Comparison of ENCODE assay signal across 1 cellular context in the genomic region with DNA sequence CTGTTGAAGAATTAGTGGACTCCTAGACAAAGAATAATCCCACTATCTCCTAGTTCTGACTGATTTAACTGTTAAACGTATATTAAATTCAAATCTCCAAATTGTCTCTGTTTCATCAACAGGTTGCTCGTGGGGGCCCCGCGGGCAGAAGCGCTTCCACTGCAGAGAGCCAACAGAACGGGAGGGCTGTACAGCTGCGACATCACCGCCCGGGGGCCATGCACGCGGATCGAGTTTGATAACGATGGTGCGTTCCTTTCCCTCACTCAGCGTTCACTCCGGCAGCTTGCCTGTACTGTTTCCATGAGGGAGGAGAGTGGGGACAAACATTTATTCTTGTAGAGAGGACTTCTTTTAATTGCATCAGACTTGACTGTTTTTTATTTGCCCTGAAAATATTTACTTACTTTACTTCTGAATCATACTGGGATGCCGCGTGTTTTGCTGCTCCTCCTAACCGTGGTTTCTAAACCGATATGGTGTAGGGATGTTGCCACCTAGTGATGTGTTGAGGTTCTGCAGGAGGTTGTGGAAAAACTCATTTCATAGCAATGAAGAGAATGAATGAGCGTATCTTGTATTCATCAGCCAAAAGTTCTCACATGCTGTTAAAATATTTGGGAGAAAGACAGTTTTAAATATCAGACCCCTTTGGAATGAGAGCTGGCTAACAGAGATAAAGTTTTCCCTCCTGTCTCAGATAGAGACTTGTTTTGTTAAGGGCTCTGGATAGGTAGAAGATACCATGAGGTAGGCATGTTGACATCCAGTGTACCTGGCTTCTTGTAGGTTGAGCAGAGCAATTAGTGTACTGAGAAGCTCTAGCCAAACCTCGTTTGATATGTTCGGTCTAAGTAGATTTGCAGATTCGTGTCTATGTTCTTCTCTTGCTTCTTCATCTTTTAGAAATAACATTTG.
TF ChIP-seq lines count a peak whose summit lies in the region.

No MANE protein-coding gene starts in this region.

TF ChIP-seq in HepG2, 621 proteins besides CTCF, POLR2A, EP300 and RAD21 (continued from another document and continues in another):
- peak; percentile 40 for TF ChIP-seq RBM39 (IDR thresholded peaks at IDR 0.05; ENCODE audit: low read depth, low read length, poor library complexity, severe bottlenecking)
- TF ChIP-seq, protein P1, sequence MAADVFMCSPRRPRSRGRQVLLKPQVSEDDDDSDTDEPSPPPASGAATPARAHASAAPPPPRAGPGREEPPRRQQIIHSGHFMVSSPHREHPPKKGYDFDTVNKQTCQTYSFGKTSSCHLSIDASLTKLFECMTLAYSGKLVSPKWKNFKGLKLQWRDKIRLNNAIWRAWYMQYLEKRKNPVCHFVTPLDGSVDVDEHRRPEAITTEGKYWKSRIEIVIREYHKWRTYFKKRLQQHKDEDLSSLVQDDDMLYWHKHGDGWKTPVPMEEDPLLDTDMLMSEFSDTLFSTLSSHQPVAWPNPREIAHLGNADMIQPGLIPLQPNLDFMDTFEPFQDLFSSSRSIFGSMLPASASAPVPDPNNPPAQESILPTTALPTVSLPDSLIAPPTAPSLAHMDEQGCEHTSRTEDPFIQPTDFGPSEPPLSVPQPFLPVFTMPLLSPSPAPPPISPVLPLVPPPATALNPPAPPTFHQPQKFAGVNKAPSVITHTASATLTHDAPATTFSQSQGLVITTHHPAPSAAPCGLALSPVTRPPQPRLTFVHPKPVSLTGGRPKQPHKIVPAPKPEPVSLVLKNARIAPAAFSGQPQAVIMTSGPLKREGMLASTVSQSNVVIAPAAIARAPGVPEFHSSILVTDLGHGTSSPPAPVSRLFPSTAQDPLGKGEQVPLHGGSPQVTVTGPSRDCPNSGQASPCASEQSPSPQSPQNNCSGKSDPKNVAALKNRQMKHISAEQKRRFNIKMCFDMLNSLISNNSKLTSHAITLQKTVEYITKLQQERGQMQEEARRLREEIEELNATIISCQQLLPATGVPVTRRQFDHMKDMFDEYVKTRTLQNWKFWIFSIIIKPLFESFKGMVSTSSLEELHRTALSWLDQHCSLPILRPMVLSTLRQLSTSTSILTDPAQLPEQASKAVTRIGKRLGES (CRISPR knock-in tag; IDR thresholded peaks at IDR 0.05; ENCODE audit: borderline replicate concordance) = no peak
- TF ChIP-seq PLRG1 (conservative IDR thresholded peaks at IDR 0.05) = no peak
- TF ChIP-seq MXD4 (CRISPR knock-in tag; IDR thresholded peaks at IDR 0.05) = peak; percentile 51; the same call in 1 of the 2 replicates
- no peak for TF ChIP-seq U2AF2 (IDR thresholded peaks at IDR 0.05; ENCODE audit: low read depth, low read length)
- TF ChIP-seq RBM22 (optimal IDR thresholded peaks at IDR 0.05; ENCODE audit: low read length) = peak; percentile 42
- no peak for TF ChIP-seq AGO2 (optimal IDR thresholded peaks at IDR 0.05; ENCODE audit: low read depth, low read length)
- TF ChIP-seq GABPB1 (CRISPR knock-in tag; IDR thresholded peaks at IDR 0.05) = peak; percentile 41
- TF ChIP-seq YEATS2 (CRISPR knock-in tag; IDR thresholded peaks at IDR 0.05; ENCODE audit: borderline replicate concordance) = peak; percentile 75; the same call in 1 of the 2 replicates
- no peak for TF ChIP-seq GZF1 (CRISPR knock-in tag; IDR thresholded peaks at IDR 0.05)
- no peak for TF ChIP-seq ZNF160 (CRISPR knock-in tag; IDR thresholded peaks at IDR 0.05)
- TF ChIP-seq, protein P2, sequence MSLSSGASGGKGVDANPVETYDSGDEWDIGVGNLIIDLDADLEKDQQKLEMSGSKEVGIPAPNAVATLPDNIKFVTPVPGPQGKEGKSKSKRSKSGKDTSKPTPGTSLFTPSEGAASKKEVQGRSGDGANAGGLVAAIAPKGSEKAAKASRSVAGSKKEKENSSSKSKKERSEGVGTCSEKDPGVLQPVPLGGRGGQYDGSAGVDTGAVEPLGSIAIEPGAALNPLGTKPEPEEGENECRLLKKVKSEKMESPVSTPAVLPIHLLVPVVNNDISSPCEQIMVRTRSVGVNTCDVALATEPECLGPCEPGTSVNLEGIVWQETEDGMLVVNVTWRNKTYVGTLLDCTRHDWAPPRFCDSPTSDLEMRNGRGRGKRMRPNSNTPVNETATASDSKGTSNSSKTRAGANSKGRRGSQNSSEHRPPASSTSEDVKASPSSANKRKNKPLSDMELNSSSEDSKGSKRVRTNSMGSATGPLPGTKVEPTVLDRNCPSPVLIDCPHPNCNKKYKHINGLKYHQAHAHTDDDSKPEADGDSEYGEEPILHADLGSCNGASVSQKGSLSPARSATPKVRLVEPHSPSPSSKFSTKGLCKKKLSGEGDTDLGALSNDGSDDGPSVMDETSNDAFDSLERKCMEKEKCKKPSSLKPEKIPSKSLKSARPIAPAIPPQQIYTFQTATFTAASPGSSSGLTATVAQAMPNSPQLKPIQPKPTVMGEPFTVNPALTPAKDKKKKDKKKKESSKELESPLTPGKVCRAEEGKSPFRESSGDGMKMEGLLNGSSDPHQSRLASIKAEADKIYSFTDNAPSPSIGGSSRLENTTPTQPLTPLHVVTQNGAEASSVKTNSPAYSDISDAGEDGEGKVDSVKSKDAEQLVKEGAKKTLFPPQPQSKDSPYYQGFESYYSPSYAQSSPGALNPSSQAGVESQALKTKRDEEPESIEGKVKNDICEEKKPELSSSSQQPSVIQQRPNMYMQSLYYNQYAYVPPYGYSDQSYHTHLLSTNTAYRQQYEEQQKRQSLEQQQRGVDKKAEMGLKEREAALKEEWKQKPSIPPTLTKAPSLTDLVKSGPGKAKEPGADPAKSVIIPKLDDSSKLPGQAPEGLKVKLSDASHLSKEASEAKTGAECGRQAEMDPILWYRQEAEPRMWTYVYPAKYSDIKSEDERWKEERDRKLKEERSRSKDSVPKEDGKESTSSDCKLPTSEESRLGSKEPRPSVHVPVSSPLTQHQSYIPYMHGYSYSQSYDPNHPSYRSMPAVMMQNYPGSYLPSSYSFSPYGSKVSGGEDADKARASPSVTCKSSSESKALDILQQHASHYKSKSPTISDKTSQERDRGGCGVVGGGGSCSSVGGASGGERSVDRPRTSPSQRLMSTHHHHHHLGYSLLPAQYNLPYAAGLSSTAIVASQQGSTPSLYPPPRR (CRISPR knock-in tag; IDR thresholded peaks at IDR 0.05; ENCODE audit: borderline replicate concordance) = peak; percentile 61; the same call in 1 of the 2 replicates
- no peak for TF ChIP-seq ZNF724P (CRISPR knock-in tag; IDR thresholded peaks at IDR 0.05; ENCODE audit: borderline replicate concordance)
- TF ChIP-seq KLF15 (CRISPR knock-in tag; IDR thresholded peaks at IDR 0.05; ENCODE audit: borderline replicate concordance) = no peak
- TF ChIP-seq, protein P3, sequence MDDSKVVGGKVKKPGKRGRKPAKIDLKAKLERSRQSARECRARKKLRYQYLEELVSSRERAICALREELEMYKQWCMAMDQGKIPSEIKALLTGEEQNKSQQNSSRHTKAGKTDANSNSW (CRISPR knock-in tag; IDR thresholded peaks at IDR 0.05; ENCODE audit: borderline replicate concordance) = no peak
- peak; percentile 76 for TF ChIP-seq MIXL1 (CRISPR knock-in tag; IDR thresholded peaks at IDR 0.05)
- no peak for TF ChIP-seq ZNF775 (CRISPR knock-in tag; IDR thresholded peaks at IDR 0.05; ENCODE audit: borderline replicate concordance)
- TF ChIP-seq ZNF274 (CRISPR knock-in tag; IDR thresholded peaks at IDR 0.05) = no peak
- no peak for TF ChIP-seq NR1H2 (CRISPR knock-in tag; IDR thresholded peaks at IDR 0.05; ENCODE audit: borderline replicate concordance, low read depth)
- TF ChIP-seq, protein P4, sequence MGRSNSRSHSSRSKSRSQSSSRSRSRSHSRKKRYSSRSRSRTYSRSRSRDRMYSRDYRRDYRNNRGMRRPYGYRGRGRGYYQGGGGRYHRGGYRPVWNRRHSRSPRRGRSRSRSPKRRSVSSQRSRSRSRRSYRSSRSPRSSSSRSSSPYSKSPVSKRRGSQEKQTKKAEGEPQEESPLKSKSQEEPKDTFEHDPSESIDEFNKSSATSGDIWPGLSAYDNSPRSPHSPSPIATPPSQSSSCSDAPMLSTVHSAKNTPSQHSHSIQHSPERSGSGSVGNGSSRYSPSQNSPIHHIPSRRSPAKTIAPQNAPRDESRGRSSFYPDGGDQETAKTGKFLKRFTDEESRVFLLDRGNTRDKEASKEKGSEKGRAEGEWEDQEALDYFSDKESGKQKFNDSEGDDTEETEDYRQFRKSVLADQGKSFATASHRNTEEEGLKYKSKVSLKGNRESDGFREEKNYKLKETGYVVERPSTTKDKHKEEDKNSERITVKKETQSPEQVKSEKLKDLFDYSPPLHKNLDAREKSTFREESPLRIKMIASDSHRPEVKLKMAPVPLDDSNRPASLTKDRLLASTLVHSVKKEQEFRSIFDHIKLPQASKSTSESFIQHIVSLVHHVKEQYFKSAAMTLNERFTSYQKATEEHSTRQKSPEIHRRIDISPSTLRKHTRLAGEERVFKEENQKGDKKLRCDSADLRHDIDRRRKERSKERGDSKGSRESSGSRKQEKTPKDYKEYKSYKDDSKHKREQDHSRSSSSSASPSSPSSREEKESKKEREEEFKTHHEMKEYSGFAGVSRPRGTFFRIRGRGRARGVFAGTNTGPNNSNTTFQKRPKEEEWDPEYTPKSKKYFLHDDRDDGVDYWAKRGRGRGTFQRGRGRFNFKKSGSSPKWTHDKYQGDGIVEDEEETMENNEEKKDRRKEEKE (IDR thresholded peaks at IDR 0.05) = no peak
- TF ChIP-seq ZNF333 (CRISPR knock-in tag; IDR thresholded peaks at IDR 0.05; ENCODE audit: borderline replicate concordance) = no peak
- 0 out of 2 replicates have a peak, but pooled peaks have one; percentile 24 for TF ChIP-seq MIER2 (CRISPR knock-in tag; IDR thresholded peaks at IDR 0.05)
- TF ChIP-seq POLR2AphosphoS2 (IDR thresholded peaks at IDR 0.05; ENCODE audit: low read depth, low read length) = no peak
- TF ChIP-seq RXRA (CRISPR knock-in tag; IDR thresholded peaks at IDR 0.05) = no peak
- TF ChIP-seq RNF2 (conservative IDR thresholded peaks at IDR 0.05; ENCODE audit: low read depth) = peak; percentile 74; the same call in 1 of the 2 replicates
- TF ChIP-seq, protein P5, sequence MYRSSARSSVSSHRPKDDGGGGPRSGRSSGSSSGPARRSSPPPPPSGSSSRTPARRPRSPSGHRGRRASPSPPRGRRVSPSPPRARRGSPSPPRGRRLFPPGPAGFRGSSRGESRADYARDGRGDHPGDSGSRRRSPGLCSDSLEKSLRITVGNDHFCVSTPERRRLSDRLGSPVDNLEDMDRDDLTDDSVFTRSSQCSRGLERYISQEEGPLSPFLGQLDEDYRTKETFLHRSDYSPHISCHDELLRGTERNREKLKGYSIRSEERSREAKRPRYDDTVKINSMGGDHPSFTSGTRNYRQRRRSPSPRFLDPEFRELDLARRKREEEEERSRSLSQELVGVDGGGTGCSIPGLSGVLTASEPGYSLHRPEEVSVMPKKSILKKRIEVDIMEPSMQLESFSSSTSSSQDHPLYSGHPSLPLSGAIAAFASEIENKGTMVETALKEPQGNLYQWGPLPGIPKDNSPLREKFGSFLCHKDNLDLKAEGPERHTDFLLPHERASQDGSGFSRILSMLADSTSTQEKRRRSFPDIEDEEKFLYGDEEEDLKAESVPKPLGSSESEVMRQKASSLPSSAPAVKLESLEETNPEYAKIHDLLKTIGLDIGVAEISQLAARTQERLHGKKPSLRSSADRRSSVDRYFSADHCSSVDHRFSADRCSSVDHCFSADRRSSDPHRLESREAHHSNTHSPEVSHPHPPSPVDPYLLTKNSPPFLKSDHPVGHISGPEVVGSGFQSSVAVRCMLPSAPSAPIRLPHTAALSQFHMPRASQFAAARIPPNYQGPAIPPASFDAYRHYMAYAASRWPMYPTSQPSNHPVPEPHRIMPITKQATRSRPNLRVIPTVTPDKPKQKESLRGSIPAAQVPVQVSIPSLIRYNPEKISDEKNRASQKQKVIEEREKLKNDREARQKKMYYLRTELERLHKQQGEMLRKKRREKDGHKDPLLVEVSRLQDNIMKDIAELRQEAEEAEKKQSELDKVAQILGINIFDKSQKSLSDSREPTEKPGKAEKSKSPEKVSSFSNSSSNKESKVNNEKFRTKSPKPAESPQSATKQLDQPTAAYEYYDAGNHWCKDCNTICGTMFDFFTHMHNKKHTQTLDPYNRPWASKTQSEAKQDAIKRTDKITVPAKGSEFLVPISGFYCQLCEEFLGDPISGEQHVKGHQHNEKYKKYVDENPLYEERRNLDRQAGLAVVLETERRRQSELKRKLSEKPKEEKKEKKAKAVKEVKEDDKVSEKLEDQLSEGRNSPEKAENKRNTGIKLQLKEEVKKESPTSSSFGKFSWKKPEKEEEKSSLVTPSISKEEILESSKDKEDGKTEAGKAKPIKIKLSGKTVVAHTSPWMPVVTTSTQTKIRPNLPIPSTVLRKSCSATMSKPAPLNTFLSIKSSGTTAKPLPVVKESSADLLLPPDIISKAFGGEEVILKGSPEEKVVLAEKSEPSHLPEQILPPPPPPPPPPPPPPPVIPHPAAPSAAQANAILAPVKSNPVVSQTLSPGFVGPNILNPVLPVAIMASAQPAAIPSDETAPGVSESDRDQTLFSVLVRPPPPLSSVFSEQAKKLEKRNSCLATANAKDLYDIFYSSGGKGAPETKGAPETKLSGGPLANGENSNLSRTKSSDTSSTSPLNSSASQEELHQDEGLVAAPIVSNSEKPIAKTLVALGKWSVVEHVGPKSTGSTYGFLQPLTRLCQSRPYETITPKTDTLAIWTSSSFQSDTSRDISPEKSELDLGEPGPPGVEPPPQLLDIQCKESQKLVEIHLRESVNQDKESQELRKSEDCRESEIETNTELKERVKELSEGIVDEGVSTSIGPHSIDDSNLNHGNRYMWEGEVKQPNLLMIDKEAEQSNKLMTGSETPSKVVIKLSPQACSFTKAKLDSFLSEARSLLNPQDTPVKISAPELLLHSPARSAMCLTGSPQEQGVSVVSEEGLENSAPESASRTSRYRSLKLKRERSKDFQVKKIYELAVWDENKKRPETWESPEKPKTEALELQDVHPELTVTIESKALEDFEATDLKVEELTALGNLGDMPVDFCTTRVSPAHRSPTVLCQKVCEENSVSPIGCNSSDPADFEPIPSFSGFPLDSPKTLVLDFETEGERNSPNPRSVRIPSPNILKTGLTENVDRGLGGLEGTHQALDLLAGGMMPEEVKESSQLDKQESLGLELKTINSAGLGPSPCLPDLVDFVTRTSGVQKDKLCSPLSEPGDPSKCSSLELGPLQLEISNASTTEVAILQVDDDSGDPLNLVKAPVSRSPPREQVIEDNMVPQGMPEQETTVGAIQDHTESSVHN (CRISPR knock-in tag; IDR thresholded peaks at IDR 0.05) = no peak
- TF ChIP-seq, protein P6, sequence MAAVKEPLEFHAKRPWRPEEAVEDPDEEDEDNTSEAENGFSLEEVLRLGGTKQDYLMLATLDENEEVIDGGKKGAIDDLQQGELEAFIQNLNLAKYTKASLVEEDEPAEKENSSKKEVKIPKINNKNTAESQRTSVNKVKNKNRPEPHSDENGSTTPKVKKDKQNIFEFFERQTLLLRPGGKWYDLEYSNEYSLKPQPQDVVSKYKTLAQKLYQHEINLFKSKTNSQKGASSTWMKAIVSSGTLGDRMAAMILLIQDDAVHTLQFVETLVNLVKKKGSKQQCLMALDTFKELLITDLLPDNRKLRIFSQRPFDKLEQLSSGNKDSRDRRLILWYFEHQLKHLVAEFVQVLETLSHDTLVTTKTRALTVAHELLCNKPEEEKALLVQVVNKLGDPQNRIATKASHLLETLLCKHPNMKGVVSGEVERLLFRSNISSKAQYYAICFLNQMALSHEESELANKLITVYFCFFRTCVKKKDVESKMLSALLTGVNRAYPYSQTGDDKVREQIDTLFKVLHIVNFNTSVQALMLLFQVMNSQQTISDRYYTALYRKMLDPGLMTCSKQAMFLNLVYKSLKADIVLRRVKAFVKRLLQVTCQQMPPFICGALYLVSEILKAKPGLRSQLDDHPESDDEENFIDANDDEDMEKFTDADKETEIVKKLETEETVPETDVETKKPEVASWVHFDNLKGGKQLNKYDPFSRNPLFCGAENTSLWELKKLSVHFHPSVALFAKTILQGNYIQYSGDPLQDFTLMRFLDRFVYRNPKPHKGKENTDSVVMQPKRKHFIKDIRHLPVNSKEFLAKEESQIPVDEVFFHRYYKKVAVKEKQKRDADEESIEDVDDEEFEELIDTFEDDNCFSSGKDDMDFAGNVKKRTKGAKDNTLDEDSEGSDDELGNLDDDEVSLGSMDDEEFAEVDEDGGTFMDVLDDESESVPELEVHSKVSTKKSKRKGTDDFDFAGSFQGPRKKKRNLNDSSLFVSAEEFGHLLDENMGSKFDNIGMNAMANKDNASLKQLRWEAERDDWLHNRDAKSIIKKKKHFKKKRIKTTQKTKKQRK (IDR thresholded peaks at IDR 0.05; ENCODE audit: low read length) = no peak
- peak; percentile 69 for TF ChIP-seq ISL2 (CRISPR knock-in tag; IDR thresholded peaks at IDR 0.05)
- no peak; the same call in 1 of the 2 replicates for TF ChIP-seq ZNF350 (CRISPR knock-in tag; IDR thresholded peaks at IDR 0.05; ENCODE audit: borderline replicate concordance, low read depth)
